ENCODE assay signal across 13 cellular contexts in the genomic region with DNA sequence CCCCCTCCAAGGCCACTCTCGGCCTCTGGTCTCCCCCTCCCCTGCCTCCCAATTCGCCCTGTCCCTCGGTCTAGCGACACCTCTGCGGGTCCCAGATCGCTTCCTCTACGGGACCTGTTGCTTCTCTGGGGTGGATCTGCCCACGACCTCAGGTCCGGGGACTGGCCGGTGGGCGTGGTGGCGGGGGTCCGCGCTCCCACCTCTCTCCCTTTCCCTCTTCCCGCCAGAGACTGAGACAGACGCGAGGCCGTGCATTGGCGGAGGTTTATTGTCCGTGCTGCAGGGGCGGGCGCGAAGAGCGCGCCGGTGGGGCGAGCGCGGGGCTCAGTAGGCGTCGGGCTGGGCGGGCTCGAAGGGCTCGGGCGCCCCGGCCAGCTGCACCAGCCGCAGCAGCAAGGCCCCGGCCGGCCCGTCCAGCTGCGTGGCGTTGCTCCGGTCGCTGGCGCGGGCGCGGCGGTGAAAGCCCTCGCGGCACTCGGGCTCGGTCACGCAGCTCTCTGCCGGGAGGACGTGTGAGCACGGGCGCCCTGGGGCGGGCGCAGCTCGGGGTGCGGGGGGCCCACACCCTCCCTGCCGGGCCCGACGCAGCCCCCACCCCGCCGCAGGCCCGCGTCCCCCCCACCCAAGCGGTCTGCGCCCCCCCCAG. TPM values are rescaled to one million over a fixed set of nuclear protein-coding genes. Genes with fewer than 3 reads are reported as not detected.
A peak's percentile ranks its signal among the peaks of the same experiment; 100 is the strongest.
DNase-seq lines count a peak whose midpoint lies in the region; ATAC-seq and TF ChIP-seq lines count a peak whose summit lies in the region.
"Had no signal": no experiment of that assay in that cellular context is flagged by ENCODE, and none has a peak within 500 bp of the region (broad histone marks: within the 10 kb centered on the region; RNA-seq: fewer than 3 reads in every experiment).

No MANE protein-coding gene starts in this region.

- H3K27me3 ChIP-seq in heart left ventricle (peaks cover 3 to 59% (median 14%) of the 10 kb centered on the region in 9 donors), vagina (no peaks in the 10 kb centered on the region)

- DNase-seq in heart left ventricle (no peak), cardiac septum (ENCODE audit: low spot score) (no peak), chondrocyte (ENCODE audit: low spot score) (peak; percentile 79), naive B cell (no peak), vagina (ENCODE audit: extremely low spot score in 2 of 2) (no peak)
- DNase-seq: Kasumi-1, kidney, SW 1271 had no signal

- TF ChIP-seq POLR2A in heart left ventricle (IDR thresholded peaks at IDR 0.05) (no peak), vagina (IDR thresholded peaks at IDR 0.05) (no peak)

- H3K4me3 ChIP-seq in heart left ventricle (peak overlapping the region in 9 of 12 donors; percentile 15 to 42 (median 33)), vagina (peak overlapping the region; percentile 31 to 49)

- H3K36me3 Mint-ChIP-seq in chondrocyte (ENCODE audit: low read depth) (no peaks in the 10 kb centered on the region), naive B cell (no peaks in the 10 kb centered on the region)

- no peak overlapping the region for H3K4me3 Mint-ChIP-seq in chondrocyte (ENCODE audit: unreplicated experiment)
- peak overlapping the region in 7 of 8 donors; percentile 58 to 85 (median 78) for H3K4me3 Mint-ChIP-seq in naive B cell

- H3K4me1 ChIP-seq in heart left ventricle (peaks cover 0 to 23% (median 11%) of the 10 kb centered on the region in 12 donors), vagina (peaks cover 25% of the 10 kb centered on the region)

- H3K27ac Mint-ChIP-seq in chondrocyte (ENCODE audit: unreplicated experiment) (no peak overlapping the region), naive B cell (peak overlapping the region in 1 of 6 donors; percentile 60)

- ATAC-seq in heart left ventricle (peak in 1 of 4 donors; percentile 35), naive B cell (ENCODE audit: low read depth in 2 of 2) (peak; percentile 41 to 46), HG02973 (IDR thresholded peaks at IDR 0.05; ENCODE audit: unreplicated experiment) (no peak), GM21360 (IDR thresholded peaks at IDR 0.05; ENCODE audit: unreplicated experiment) (no peak), HG03108 (IDR thresholded peaks at IDR 0.05; ENCODE audit: unreplicated experiment) (no peak)

- H3K36me3 ChIP-seq in heart left ventricle (no peaks in the 10 kb centered on the region), vagina (no peaks in the 10 kb centered on the region)

- H3K27ac ChIP-seq in heart left ventricle: no peak overlapping the region
- H3K27ac ChIP-seq in vagina: no peak overlapping the region

- H3K27me3 Mint-ChIP-seq in chondrocyte (ENCODE audit: low read depth): peaks cover 36% of the 10 kb centered on the region
- peaks cover 50 to 76% (median 75%) of the 10 kb centered on the region in 3 donors for H3K27me3 Mint-ChIP-seq in naive B cell

- TF ChIP-seq CTCF in heart left ventricle (IDR thresholded peaks at IDR 0.05): no peak
- no peak for TF ChIP-seq CTCF in chondrocyte (IDR thresholded peaks at IDR 0.05)
- TF ChIP-seq CTCF in vagina (IDR thresholded peaks at IDR 0.05): no peak

- H3K4me1 Mint-ChIP-seq in chondrocyte (ENCODE audit: low read depth): no peaks in the 10 kb centered on the region
- peaks cover 17 to 27% (median 19%) of the 10 kb centered on the region in 3 donors for H3K4me1 Mint-ChIP-seq in naive B cell

- intact Hi-C loops in heart left ventricle (cut with DNase I): no loop called here
- intact Hi-C loops in cardiac septum (cut with DNase I): no loop called here
- intact Hi-C loops in vagina (cut with DNase I): no loop called here

- 5 to 20% (median 7%) methylated on average over 37 to 71 of the region's 71 CpGs for WGBS in heart left ventricle, 4 donors

- peaks cover 3% of the 10 kb centered on the region for H3K9me3 Mint-ChIP-seq in chondrocyte (ENCODE audit: low read depth)
- H3K9me3 Mint-ChIP-seq in naive B cell: no peaks in the 10 kb centered on the region

- H3K9me3 ChIP-seq in heart left ventricle (no peaks in the 10 kb centered on the region), vagina (no peaks in the 10 kb centered on the region)

RNA-seq across cellular contexts. Expression of a gene that starts 2.1 kb away (rescaled TPM):
- not detected for total RNA-seq in heart left ventricle
- not detected for polyA plus RNA-seq in heart left ventricle
- not detected for total RNA-seq in cardiac septum
- total RNA-seq in chondrocyte: not detected in 3 replicates
- polyA plus RNA-seq in naive B cell (ENCODE audit: low read depth in 6 of 6): not detected
- not detected for total RNA-seq in vagina
- total RNA-seq: bronchial epithelial cell, Daoy, kidney had no signal

RNA-seq across cellular contexts. Expression of a gene that starts 11.0 kb away (rescaled TPM):
- total RNA-seq in heart left ventricle (under 1 TPM in 1 of 9 donors, not detected in 8; 0.67 TPM), cardiac septum (not detected), chondrocyte (not detected in 3 replicates), vagina (not detected)
- polyA plus RNA-seq in heart left ventricle (not detected), naive B cell (ENCODE audit: low read depth in 6 of 6) (1 to 10 TPM in 3 of 6 donors, under 1 TPM in 1, not detected in 2; 0.79 to 1.5 (median 1.2) TPM)
- total RNA-seq: bronchial epithelial cell, Daoy, kidney had no signal

RNA-seq across cellular contexts. Expression of a gene that starts 36.6 kb away (rescaled TPM):
- 10 to 100 TPM; 36.5 to 83.4 (median 50.9) TPM for total RNA-seq in heart left ventricle
- polyA plus RNA-seq in heart left ventricle: 100 to 1,000 TPM in 1 of 2 donors, 10 to 100 TPM in 1; 98.8 to 111 TPM
- total RNA-seq in cardiac septum: 43.0 TPM
- total RNA-seq in chondrocyte: 30.9 to 41.2 TPM (median 31.0 TPM) in 3 replicates
- polyA plus RNA-seq in naive B cell (ENCODE audit: low read depth in 6 of 6): 10 to 100 TPM; 64.0 to 94.6 (median 79.8) TPM
- 52.3 TPM for total RNA-seq in vagina

RNA-seq across cellular contexts. Expression of a gene that starts 39.0 kb away (rescaled TPM):
- total RNA-seq in heart left ventricle (under 1 TPM in 1 of 9 donors, not detected in 8; 0.48 TPM), cardiac septum (not detected), chondrocyte (0.94 TPM in 1 of 3 replicates, not detected in the others), vagina (not detected)
- polyA plus RNA-seq in heart left ventricle (not detected), naive B cell (ENCODE audit: low read depth in 6 of 6) (not detected)
- total RNA-seq: Daoy, kidney had no signal

Comparison
In these comparisons a context has a peak if more than half of its experiments do, and no peak if none do; other contexts are left out.
1. ATAC-seq: peak in naive B cell (2 of 2); none in HG02973 (single experiment), GM21360 (single experiment) and HG03108 (single experiment).